In the genomic region with DNA sequence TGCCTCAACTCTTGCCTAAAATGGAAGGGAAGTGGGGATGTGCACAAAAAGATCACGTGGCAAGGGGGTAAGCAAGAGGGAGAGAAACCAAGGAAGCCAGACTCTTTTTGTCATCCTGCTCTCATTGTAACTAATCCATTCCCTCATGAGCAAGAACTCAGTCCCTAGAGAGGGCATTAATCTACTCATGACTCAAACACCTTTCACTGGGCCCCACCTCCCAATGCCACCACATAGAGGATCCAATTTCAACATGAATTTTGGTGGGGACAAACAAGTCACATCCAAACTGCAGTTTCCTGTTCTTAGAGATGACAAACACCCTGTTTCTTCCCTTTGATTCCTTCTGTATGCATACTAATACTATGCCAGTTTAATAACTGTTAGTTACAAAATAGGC, we compare ENCODE assay signal across 8 cellular contexts. TPM values are rescaled to one million over a fixed set of nuclear protein-coding genes. Genes with fewer than 3 reads are reported as not detected.
"Had no signal": no experiment of that assay in that cellular context is flagged by ENCODE, and none has a peak within 500 bp of the region (broad histone marks: within the 10 kb centered on the region; RNA-seq: fewer than 3 reads in every experiment).

No MANE protein-coding gene starts in this region.

- H3K4me3 ChIP-seq: GM23338, K562 had no signal

- ATAC-seq: GM23338, K562 had no signal

- DNase-seq: H9, HCEC 1CT, HFFc6, IMR-90, KG1 had no signal

RNA-seq across cellular contexts. Expression of gene CHST8, which starts 11.2 kb away (rescaled TPM):
- total RNA-seq: HFFc6, HT-29, IMR-90 had no signal
